8 cellular contexts compared by ENCODE assay signal in genomic region chr9:129111143-129111761, GRCh38. TPM values are rescaled to one million over a fixed set of nuclear protein-coding genes. Genes with fewer than 3 reads are reported as not detected.
DNase-seq lines count a peak whose midpoint lies in the region; ATAC-seq and TF ChIP-seq lines count a peak whose summit lies in the region.

Gene PTPA (plus strand): TSS chr9:129111415. CDS start chr9:129111601, 186 bp downstream.

- no peaks in the 10 kb centered on the region for H3K9me3 ChIP-seq in mammary epithelial cell (replicated peaks; ENCODE audit: insufficient read depth, low read length)

- POLR2A ChIA-PET in WTC11 (lab: Charles Lee), result interaction anchor here (1.5 kb wide), 1 partner anchor 16 kb away, joined by 5 read pairs; no protein-coding TSS in a partner anchor

- H4K20me1 ChIP-seq in mammary epithelial cell (ENCODE audit: insufficient read depth, low read length), result no peaks in the 10 kb centered on the region

- in situ Hi-C loops in mammary epithelial cell (cut with MboI; ENCODE audit: low sequenced_read_pairs in 2 of 2), result no loop called here

- peak within 1 kb of the TSS; percentile 99 for H3K27ac Mint-ChIP-seq in WTC11

- H3K27ac ChIP-seq in 22Rv1 (peak within 1 kb of the TSS; percentile 93), mammary epithelial cell (ENCODE audit: insufficient read depth, low read depth, low read length) (peak within 1 kb of the TSS; percentile 64)

- H3K9me3 Mint-ChIP-seq in WTC11, result no peaks in the 10 kb centered on the region

- H3K4me2 ChIP-seq in mammary epithelial cell (ENCODE audit: insufficient read depth, low read depth, low read length), result peak within 1 kb of the TSS; percentile 98

- H3K4me1 Mint-ChIP-seq in WTC11, result peaks cover 24% of the 10 kb centered on the region

- BruUV-seq in mammary epithelial cell (replicated peaks; lab: Mats Ljungman, UMichigan), result TSS peak; percentile 74

- H3K4me1 ChIP-seq in mammary epithelial cell (ENCODE audit: insufficient read depth, low read length), result peaks cover 11% of the 10 kb centered on the region

- peaks cover 45% of the 10 kb centered on the region for H3K79me2 ChIP-seq in mammary epithelial cell (ENCODE audit: insufficient read depth, low read length)

- intact Hi-C loops in mammary epithelial cell (cut with micrococcal nuclease), result no loop called here

- TF ChIP-seq CTCF in 22Rv1 (IDR thresholded peaks at IDR 0.05) (no peak), WTC11 (IDR thresholded peaks at IDR 0.05) (no peak), mammary epithelial cell (conservative IDR thresholded peaks at IDR 0.05 in 1 of 2, IDR thresholded peaks at IDR 0.05 in 1 of 2; ENCODE audit: extremely low read depth in 1 of 2, insufficient read depth in 1 of 2, low read depth in 1 of 2, low read length in 2 of 2) (no peak)

- no peaks in the 10 kb centered on the region for H3K36me3 ChIP-seq in mammary epithelial cell (ENCODE audit: insufficient read depth, low read length)

- DNase-seq in NCI-H2196 treated with DMSO at 0.1 percent for 48 hours (lab: John Stamatoyannopoulos, UW; ENCODE audit: unreplicated experiment) (peak; percentile 67), WTC11 (ENCODE audit: low spot score) (peak; percentile 84), mammary epithelial cell (peak; percentile 77), inferior parietal cortex (ENCODE audit: extremely low spot score) (peak; percentile 86)
- DNase-seq in stimulated activated CD4-positive, alpha-beta T cell treated with anti-CD3 and anti-CD28 coated beads, Interleukin-12 subunit alpha, Interleukin-12 subunit beta, amount 100 ng/mL, for 4 hours, result peak; percentile 82

- peak within 1 kb of the TSS; percentile 56 to 84 (median 82) for H3K4me3 ChIP-seq in mammary epithelial cell (replicated peaks in 1 of 3; ENCODE audit: insufficient read depth in 1 of 3, low read depth in 2 of 3, low read length in 3 of 3)

- H2AFZ ChIP-seq in mammary epithelial cell (ENCODE audit: low read depth, low read length), result peak within 1 kb of the TSS; percentile 98

- dilution Hi-C loops in mammary epithelial cell (cut with HindIII; ENCODE audit: low sequenced_read_pairs), result no loop called here

- H3K4me3 Mint-ChIP-seq in WTC11, result peak within 1 kb of the TSS; percentile 93

- CTCF ChIA-PET in WTC11 (lab: Charles Lee), result interaction anchor here (1.2 to 2.9 kb wide), 5 partner anchors 8 to 83 kb away, joined by 3 to 19 read pairs (median 11); partner anchors contain the start of gene SH3GLB2
- CTCF ChIA-PET in mammary epithelial cell (lab: Charles Lee; ENCODE audit: low non-redundant PET), result interaction anchor here (0.7 kb wide), 1 partner anchor 23 kb away, joined by 4 read pairs; no protein-coding TSS in a partner anchor

- ATAC-seq in GM18519 (IDR thresholded peaks at IDR 0.05; ENCODE audit: low FRiP score, unreplicated experiment), result peak; percentile 61
- peak; percentile 76 for ATAC-seq in HG03064 (IDR thresholded peaks at IDR 0.05; ENCODE audit: low read depth, unreplicated experiment)
- peak; percentile 81 for ATAC-seq in WTC11

- H3K36me3 Mint-ChIP-seq in WTC11, result no peaks in the 10 kb centered on the region

- no peaks in the 10 kb centered on the region for H3K27me3 ChIP-seq in mammary epithelial cell (ENCODE audit: insufficient read depth, low read length)

- WGBS in mammary epithelial cell (ENCODE audit: low coverage, missing lambda C conversion rate), result 0% methylated on average over 10 of the region's 66 CpGs

- peak within 1 kb of the TSS; percentile 83 for H3K9ac ChIP-seq in mammary epithelial cell (ENCODE audit: insufficient read depth, low read length)

- peaks cover 17% of the 10 kb centered on the region for H3K27me3 Mint-ChIP-seq in WTC11 (ENCODE audit: low read depth)

TF ChIP-seq in WTC11, 78 proteins besides CTCF, POLR2A, EP300 and RAD21 (continues in another document):
- TF ChIP-seq PRDM15 (CRISPR knock-in tag; IDR thresholded peaks at IDR 0.05) (no peak), FOXP1 (CRISPR knock-in tag; IDR thresholded peaks at IDR 0.05; ENCODE audit: borderline replicate concordance) (no peak), HMGA2 (CRISPR knock-in tag; IDR thresholded peaks at IDR 0.05) (no peak), ZNF671 (CRISPR knock-in tag; IDR thresholded peaks at IDR 0.05) (no peak), JUN (CRISPR knock-in tag; IDR thresholded peaks at IDR 0.05) (no peak; the same call in 1 of the 2 replicates), ZBTB21 (CRISPR knock-in tag; IDR thresholded peaks at IDR 0.05; ENCODE audit: borderline replicate concordance) (peak; percentile 47; the same call in 1 of the 2 replicates), SMAD4 (CRISPR knock-in tag; IDR thresholded peaks at IDR 0.05) (no peak), ATF1 (CRISPR knock-in tag; IDR thresholded peaks at IDR 0.05) (peak; percentile 65; the same call in 1 of the 2 replicates), TP53 (CRISPR knock-in tag; IDR thresholded peaks at IDR 0.05) (no peak), ZNF425 (CRISPR knock-in tag; conservative IDR thresholded peaks at IDR 0.05) (no peak), GTF2I (CRISPR knock-in tag; conservative IDR thresholded peaks at IDR 0.05) (no peak), NFYB (CRISPR knock-in tag; conservative IDR thresholded peaks at IDR 0.05; ENCODE audit: low read depth) (0 out of 2 replicates have a peak, but pooled peaks have one; percentile 28), CBFB (CRISPR knock-in tag; IDR thresholded peaks at IDR 0.05; ENCODE audit: low read depth) (peak; percentile 62; the same call in 1 of the 2 replicates), ZNF219 (CRISPR knock-in tag; IDR thresholded peaks at IDR 0.05; ENCODE audit: borderline replicate concordance) (no peak)
- TF ChIP-seq, protein P1, sequence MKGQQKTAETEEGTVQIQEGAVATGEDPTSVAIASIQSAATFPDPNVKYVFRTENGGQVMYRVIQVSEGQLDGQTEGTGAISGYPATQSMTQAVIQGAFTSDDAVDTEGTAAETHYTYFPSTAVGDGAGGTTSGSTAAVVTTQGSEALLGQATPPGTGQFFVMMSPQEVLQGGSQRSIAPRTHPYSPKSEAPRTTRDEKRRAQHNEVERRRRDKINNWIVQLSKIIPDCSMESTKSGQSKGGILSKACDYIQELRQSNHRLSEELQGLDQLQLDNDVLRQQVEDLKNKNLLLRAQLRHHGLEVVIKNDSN (CRISPR knock-in tag; IDR thresholded peaks at IDR 0.05), result peak; percentile 9; the same call in 1 of the 2 replicates
- TF ChIP-seq, protein P2, sequence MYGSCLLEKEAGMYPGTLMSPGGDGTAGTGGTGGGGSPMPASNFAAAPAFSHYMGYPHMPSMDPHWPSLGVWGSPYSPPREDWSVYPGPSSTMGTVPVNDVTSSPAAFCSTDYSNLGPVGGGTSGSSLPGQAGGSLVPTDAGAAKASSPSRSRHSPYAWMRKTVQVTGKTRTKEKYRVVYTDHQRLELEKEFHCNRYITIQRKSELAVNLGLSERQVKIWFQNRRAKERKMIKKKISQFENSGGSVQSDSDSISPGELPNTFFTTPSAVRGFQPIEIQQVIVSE (CRISPR knock-in tag; IDR thresholded peaks at IDR 0.05; ENCODE audit: borderline replicate concordance), result no peak

RNA-seq across cellular contexts. Expression of gene PTPA, which starts in this region (rescaled TPM):
- total RNA-seq in WTC11 (2021) (181 to 186 TPM (median 186 TPM) in 3 replicates), mammary epithelial cell (100 to 1,000 TPM in 1 of 2 donors, 10 to 100 TPM in 1; 73.7 to 122 TPM)
- 120 TPM for polyA plus RNA-seq in mammary epithelial cell
- polyA minus RNA-seq in mammary epithelial cell, result 218 TPM

Comparison
In these comparisons a context has a peak if more than half of its experiments do, and no peak if none do; other contexts are left out.
1. Peak in every context shown above with its lines: DNase-seq, ATAC-seq, H3K4me3 ChIP-seq and H3K27ac ChIP-seq.